9 cellular contexts compared by ENCODE assay signal in genomic region chr11:27722945-27723344, GRCh38. TPM values are rescaled to one million over a fixed set of nuclear protein-coding genes. Genes with fewer than 3 reads are reported as not detected.
DNase-seq lines count a peak whose midpoint lies in the region; ATAC-seq and TF ChIP-seq lines count a peak whose summit lies in the region.
"Had no signal": no experiment of that assay in that cellular context is flagged by ENCODE, and none has a peak within 500 bp of the region (broad histone marks: within the 10 kb centered on the region; RNA-seq: fewer than 3 reads in every experiment).

No MANE protein-coding gene starts in this region.

- H3K27ac ChIP-seq in left ventricle myocardium inferior (replicated peaks) (no peak overlapping the region), ascending aorta (no peak overlapping the region), lower lobe of right lung (no peak overlapping the region)

- H3K4me1 ChIP-seq in left ventricle myocardium inferior (peaks cover 29% of the 10 kb centered on the region), ascending aorta (peaks cover 9 to 16% of the 10 kb centered on the region in 2 donors), iPS-15b (ENCODE audit: control insufficient read depth, insufficient read depth, low read length) (peaks cover 10% of the 10 kb centered on the region), lower lobe of right lung (peaks cover 9% of the 10 kb centered on the region)

- H3K36me3 ChIP-seq in left ventricle myocardium inferior (no peaks in the 10 kb centered on the region), ascending aorta (no peaks in the 10 kb centered on the region), iPS-15b (ENCODE audit: control insufficient read depth, insufficient read depth, low read length) (no peaks in the 10 kb centered on the region), lower lobe of right lung (no peaks in the 10 kb centered on the region)

- DNase-seq in left ventricle myocardium inferior (no peak), Right ventricle myocardium inferior (ENCODE audit: missing footprints) (no peak), ascending aorta (ENCODE audit: low spot score in 2 of 2) (no peak), type B pancreatic cell (ENCODE audit: extremely low spot score, unreplicated experiment) (no peak), KG1 (lab: John Stamatoyannopoulos, UW) (no peak), lower lobe of right lung (no peak)
- DNase-seq in activated CD8-positive, alpha-beta memory T cell treated with anti-CD3 and anti-CD28 coated beads, Interleukin-2, amount 10 ng/mL, durations not matched to agents 7 days and 5 days: no peak

- peak overlapping the region; percentile 90 for H3K4me3 Mint-ChIP-seq in type B pancreatic cell
- no peak overlapping the region for H3K4me3 Mint-ChIP-seq in activated CD8-positive, alpha-beta memory T cell treated with anti-CD3 and anti-CD28 coated beads, Interleukin-2, amount 10 ng/mL, durations not matched to agents 7 days and 5 days

- H3K4me1 Mint-ChIP-seq in type B pancreatic cell (ENCODE audit: unreplicated experiment): peaks cover 16% of the 10 kb centered on the region
- peaks cover 6% of the 10 kb centered on the region for H3K4me1 Mint-ChIP-seq in activated CD8-positive, alpha-beta memory T cell treated with anti-CD3 and anti-CD28 coated beads, Interleukin-2, amount 10 ng/mL, durations not matched to agents 7 days and 5 days

- CTCF ChIA-PET in activated CD8-positive, alpha-beta memory T cell treated with anti-CD3 and anti-CD28 coated beads, Interleukin-2, amount 10 ng/mL, durations not matched to agents 7 days and 5 days (lab: Charles Lee): no interaction called here

- TF ChIP-seq CTCF in left ventricle myocardium inferior (IDR thresholded peaks at IDR 0.05; ENCODE audit: borderline replicate concordance): no peak
- TF ChIP-seq CTCF in ascending aorta (IDR thresholded peaks at IDR 0.05): no peak
- TF ChIP-seq CTCF in type B pancreatic cell (conservative IDR thresholded peaks at IDR 0.05): no peak
- no peak for TF ChIP-seq CTCF in lower lobe of right lung (IDR thresholded peaks at IDR 0.05)

- H3K27me3 ChIP-seq in left ventricle myocardium inferior (ENCODE audit: low read depth) (peaks cover 86% of the 10 kb centered on the region), ascending aorta (peaks cover 26% of the 10 kb centered on the region), iPS-15b (ENCODE audit: control insufficient read depth, insufficient read depth, low read length) (peaks cover 64% of the 10 kb centered on the region), lower lobe of right lung (ENCODE audit: low read depth) (peaks cover 68% of the 10 kb centered on the region)

- H3K27ac Mint-ChIP-seq in type B pancreatic cell: no peak overlapping the region
- no peak overlapping the region for H3K27ac Mint-ChIP-seq in activated CD8-positive, alpha-beta memory T cell treated with anti-CD3 and anti-CD28 coated beads, Interleukin-2, amount 10 ng/mL, durations not matched to agents 7 days and 5 days

- no peaks in the 10 kb centered on the region for H3K9me3 ChIP-seq in left ventricle myocardium inferior (replicated peaks)
- no peaks in the 10 kb centered on the region for H3K9me3 ChIP-seq in ascending aorta
- no peaks in the 10 kb centered on the region for H3K9me3 ChIP-seq in iPS-15b (ENCODE audit: control insufficient read depth, insufficient read depth, low read length)
- H3K9me3 ChIP-seq in lower lobe of right lung: no peaks in the 10 kb centered on the region

- no peaks in the 10 kb centered on the region for H3K36me3 Mint-ChIP-seq in type B pancreatic cell
- peaks cover 5% of the 10 kb centered on the region for H3K36me3 Mint-ChIP-seq in activated CD8-positive, alpha-beta memory T cell treated with anti-CD3 and anti-CD28 coated beads, Interleukin-2, amount 10 ng/mL, durations not matched to agents 7 days and 5 days

- H3K9ac ChIP-seq in iPS-15b (ENCODE audit: low read depth, low read length): no peak overlapping the region

- intact Hi-C loops in left ventricle myocardium inferior (cut with micrococcal nuclease): no loop called here
- intact Hi-C loops in Right ventricle myocardium inferior (cut with DNase I): no loop called here
- intact Hi-C loops in ascending aorta (cut with DNase I): no loop called here
- intact Hi-C loops in lower lobe of right lung (cut with DNase I): no loop called here

- peaks cover 93% of the 10 kb centered on the region for H3K27me3 Mint-ChIP-seq in type B pancreatic cell
- H3K27me3 Mint-ChIP-seq in activated CD8-positive, alpha-beta memory T cell treated with anti-CD3 and anti-CD28 coated beads, Interleukin-2, amount 10 ng/mL, durations not matched to agents 7 days and 5 days: peaks cover 52% of the 10 kb centered on the region

- no peaks in the 10 kb centered on the region for H3K9me3 Mint-ChIP-seq in type B pancreatic cell
- H3K9me3 Mint-ChIP-seq in activated CD8-positive, alpha-beta memory T cell treated with anti-CD3 and anti-CD28 coated beads, Interleukin-2, amount 10 ng/mL, durations not matched to agents 7 days and 5 days (ENCODE audit: low read depth): no peaks in the 10 kb centered on the region

- H3K4me3 ChIP-seq in left ventricle myocardium inferior (peak overlapping the region; percentile 63), ascending aorta (peak overlapping the region; percentile 49 to 61), iPS-15b (ENCODE audit: low read depth, low read length) (peak overlapping the region; percentile 55), lower lobe of right lung (no peak overlapping the region)
- H3K4me3 ChIP-seq: lung had no signal

- ATAC-seq in Right ventricle myocardium inferior (no peak), lower lobe of right lung (no peak)
- no peak for ATAC-seq in activated CD8-positive, alpha-beta memory T cell treated with anti-CD3 and anti-CD28 coated beads, Interleukin-2, amount 10 ng/mL, durations not matched to agents 7 days and 5 days

RNA-seq across cellular contexts. Expression of gene BDNF, which starts 22.7 kb away (rescaled TPM):
- 3.1 TPM for total RNA-seq in left ventricle myocardium inferior
- 2.9 TPM for total RNA-seq in Right ventricle myocardium inferior
- total RNA-seq in ascending aorta: 4.7 TPM
- 3.6 and 5.5 TPM in 2 replicates for total RNA-seq in type B pancreatic cell (ENCODE audit: low replicate concordance)
- total RNA-seq in activated CD8-positive, alpha-beta memory T cell treated with anti-CD3 and anti-CD28 coated beads, Interleukin-2, amount 10 ng/mL, durations not matched to agents 7 days and 5 days: not detected
- total RNA-seq in lower lobe of right lung: 3.4 TPM
